Comparison of ENCODE assay signal across 12 cellular contexts in genomic region chr17:17491031-17491471, GRCh38.
"Had no signal": no experiment of that assay in that cellular context is flagged by ENCODE, and none has a peak within 500 bp of the region (broad histone marks: within the 10 kb centered on the region; RNA-seq: fewer than 3 reads in every experiment).

No MANE protein-coding gene starts in this region.

- ATAC-seq: activated CD8-positive, alpha-beta T cell treated with anti-CD3 and anti-CD28 coated beads, Interleukin-2, amount 10 ng/mL, durations not matched to agents 7 days and 5 days; activated T-cell treated with anti-CD3 and anti-CD28 coated beads, Interleukin-2, amount 50 U/mL, for 72 hours; gastroesophageal sphincter; left lobe of liver; right lobe of liver had no signal

- H3K4me3 ChIP-seq: gastroesophageal sphincter, right lobe of liver had no signal

- H3K9me3 Mint-ChIP-seq: activated T-cell treated with anti-CD3 and anti-CD28 coated beads, Interleukin-2, amount 50 U/mL, for 72 hours; naive B cell had no signal

- H3K27ac ChIP-seq: gastroesophageal sphincter, right lobe of liver had no signal

- H3K27me3 ChIP-seq: gastroesophageal sphincter, right lobe of liver had no signal

- H3K9me3 ChIP-seq: gastroesophageal sphincter, right lobe of liver had no signal

- DNase-seq: activated CD4-positive, alpha-beta T cell treated with anti-CD3 and anti-CD28 coated beads for 4 hours; activated CD8-positive, alpha-beta memory T cell treated with anti-CD3 and anti-CD28 coated beads, Interleukin-2, amount 50 U/mL, for 4 hours; activated CD8-positive, alpha-beta T cell treated with anti-CD3 and anti-CD28 coated beads, Interleukin-2, amount 10 ng/mL, durations not matched to agents 7 days and 5 days; activated gamma-delta T cell treated with Interleukin-2 at 50 U/mL for 16 hours; activated T-cell treated with anti-CD3 and anti-CD28 coated beads, Interleukin-2, amount 50 U/mL, for 72 hours; erythroblast; naive B cell; right lobe of liver; stimulated activated CD4-positive, alpha-beta T cell treated with anti-CD3 and anti-CD28 coated beads, Interleukin-1b, Interleukin-23, amount 100 ng/mL, for 48 hours had no signal

- H3K27ac Mint-ChIP-seq: activated CD8-positive, alpha-beta T cell treated with anti-CD3 and anti-CD28 coated beads, Interleukin-2, amount 10 ng/mL, durations not matched to agents 7 days and 5 days; activated naive CD8-positive, alpha-beta T cell; activated T-cell treated with anti-CD3 and anti-CD28 coated beads, Interleukin-2, amount 50 U/mL, for 72 hours; naive B cell had no signal

- H3K4me3 Mint-ChIP-seq: activated CD8-positive, alpha-beta T cell treated with anti-CD3 and anti-CD28 coated beads, Interleukin-2, amount 10 ng/mL, durations not matched to agents 7 days and 5 days; activated naive CD8-positive, alpha-beta T cell; activated T-cell treated with anti-CD3 and anti-CD28 coated beads, Interleukin-2, amount 50 U/mL, for 72 hours had no signal
